ENCODE assay signal across 1 cellular context in the genomic region with DNA sequence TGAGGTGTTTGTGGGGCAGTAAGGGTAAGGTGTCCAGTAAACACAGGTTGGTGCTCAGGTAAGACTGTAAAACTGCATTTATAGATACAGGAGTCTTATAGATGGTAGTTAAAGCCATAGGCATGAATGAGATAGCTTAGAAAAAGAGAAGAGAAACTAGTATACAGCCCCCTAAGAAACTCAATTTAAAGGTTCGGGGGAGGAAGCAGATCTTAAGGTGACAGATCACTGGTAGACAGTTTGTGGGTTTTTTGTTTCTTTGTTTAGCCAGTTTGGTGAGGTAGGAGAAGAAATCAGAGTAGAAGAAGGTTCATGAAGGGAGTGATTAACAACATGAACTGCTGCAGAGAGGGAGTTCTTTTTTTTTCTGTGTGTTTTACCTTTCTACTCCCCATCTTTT.
TF ChIP-seq lines count a peak whose summit lies in the region.

No MANE protein-coding gene starts in this region.

TF ChIP-seq in K562, 482 proteins besides CTCF, POLR2A, EP300 and RAD21 (continued from another document):
- TF ChIP-seq, protein P1, sequence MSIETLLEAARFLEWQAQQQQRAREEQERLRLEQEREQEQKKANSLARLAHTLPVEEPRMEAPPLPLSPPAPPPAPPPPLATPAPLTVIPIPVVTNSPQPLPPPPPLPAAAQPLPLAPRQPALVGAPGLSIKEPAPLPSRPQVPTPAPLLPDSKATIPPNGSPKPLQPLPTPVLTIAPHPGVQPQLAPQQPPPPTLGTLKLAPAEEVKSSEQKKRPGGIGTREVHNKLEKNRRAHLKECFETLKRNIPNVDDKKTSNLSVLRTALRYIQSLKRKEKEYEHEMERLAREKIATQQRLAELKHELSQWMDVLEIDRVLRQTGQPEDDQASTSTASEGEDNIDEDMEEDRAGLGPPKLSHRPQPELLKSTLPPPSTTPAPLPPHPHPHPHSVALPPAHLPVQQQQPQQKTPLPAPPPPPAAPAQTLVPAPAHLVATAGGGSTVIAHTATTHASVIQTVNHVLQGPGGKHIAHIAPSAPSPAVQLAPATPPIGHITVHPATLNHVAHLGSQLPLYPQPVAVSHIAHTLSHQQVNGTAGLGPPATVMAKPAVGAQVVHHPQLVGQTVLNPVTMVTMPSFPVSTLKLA (conservative IDR thresholded peaks at IDR 0.05), result no peak
- TF ChIP-seq, protein P2, sequence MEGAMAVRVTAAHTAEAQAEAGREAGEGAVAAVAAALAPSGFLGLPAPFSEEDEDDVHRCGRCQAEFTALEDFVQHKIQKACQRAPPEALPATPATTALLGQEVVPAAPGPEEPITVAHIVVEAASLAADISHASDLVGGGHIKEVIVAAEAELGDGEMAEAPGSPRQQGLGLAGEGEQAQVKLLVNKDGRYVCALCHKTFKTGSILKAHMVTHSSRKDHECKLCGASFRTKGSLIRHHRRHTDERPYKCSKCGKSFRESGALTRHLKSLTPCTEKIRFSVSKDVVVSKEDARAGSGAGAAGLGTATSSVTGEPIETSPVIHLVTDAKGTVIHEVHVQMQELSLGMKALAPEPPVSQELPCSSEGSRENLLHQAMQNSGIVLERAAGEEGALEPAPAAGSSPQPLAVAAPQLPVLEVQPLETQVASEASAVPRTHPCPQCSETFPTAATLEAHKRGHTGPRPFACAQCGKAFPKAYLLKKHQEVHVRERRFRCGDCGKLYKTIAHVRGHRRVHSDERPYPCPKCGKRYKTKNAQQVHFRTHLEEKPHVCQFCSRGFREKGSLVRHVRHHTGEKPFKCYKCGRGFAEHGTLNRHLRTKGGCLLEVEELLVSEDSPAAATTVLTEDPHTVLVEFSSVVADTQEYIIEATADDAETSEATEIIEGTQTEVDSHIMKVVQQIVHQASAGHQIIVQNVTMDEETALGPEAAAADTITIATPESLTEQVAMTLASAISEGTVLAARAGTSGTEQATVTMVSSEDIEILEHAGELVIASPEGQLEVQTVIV (CRISPR knock-in tag; IDR thresholded peaks at IDR 0.05; ENCODE audit: borderline replicate concordance), result no peak
- TF ChIP-seq SMC3 (conservative IDR thresholded peaks at IDR 0.05; ENCODE audit: insufficient read depth, low read depth, low read length), result no peak
- TF ChIP-seq MCM7 (IDR thresholded peaks at IDR 0.05), result no peak
- no peak for TF ChIP-seq PYGO2 (tag; IDR thresholded peaks at IDR 0.05)
- TF ChIP-seq ZNF311 (CRISPR knock-in tag; IDR thresholded peaks at IDR 0.05), result no peak
- TF ChIP-seq, protein P3, sequence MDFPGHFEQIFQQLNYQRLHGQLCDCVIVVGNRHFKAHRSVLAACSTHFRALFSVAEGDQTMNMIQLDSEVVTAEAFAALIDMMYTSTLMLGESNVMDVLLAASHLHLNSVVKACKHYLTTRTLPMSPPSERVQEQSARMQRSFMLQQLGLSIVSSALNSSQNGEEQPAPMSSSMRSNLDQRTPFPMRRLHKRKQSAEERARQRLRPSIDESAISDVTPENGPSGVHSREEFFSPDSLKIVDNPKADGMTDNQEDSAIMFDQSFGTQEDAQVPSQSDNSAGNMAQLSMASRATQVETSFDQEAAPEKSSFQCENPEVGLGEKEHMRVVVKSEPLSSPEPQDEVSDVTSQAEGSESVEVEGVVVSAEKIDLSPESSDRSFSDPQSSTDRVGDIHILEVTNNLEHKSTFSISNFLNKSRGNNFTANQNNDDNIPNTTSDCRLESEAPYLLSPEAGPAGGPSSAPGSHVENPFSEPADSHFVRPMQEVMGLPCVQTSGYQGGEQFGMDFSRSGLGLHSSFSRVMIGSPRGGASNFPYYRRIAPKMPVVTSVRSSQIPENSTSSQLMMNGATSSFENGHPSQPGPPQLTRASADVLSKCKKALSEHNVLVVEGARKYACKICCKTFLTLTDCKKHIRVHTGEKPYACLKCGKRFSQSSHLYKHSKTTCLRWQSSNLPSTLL (IDR thresholded peaks at IDR 0.05), result no peak
- TF ChIP-seq TAF9B (IDR thresholded peaks at IDR 0.05; ENCODE audit: partially characterized antibody), result no peak
- no peak for TF ChIP-seq CREB1 (IDR thresholded peaks at IDR 0.05)
- no peak for TF ChIP-seq CREB1 (CRISPR knock-in tag; IDR thresholded peaks at IDR 0.05)
TF ChIP-seq in K562: peak in this region for 0.
